ENCODE assay signal across 12 cellular contexts in the genomic region with DNA sequence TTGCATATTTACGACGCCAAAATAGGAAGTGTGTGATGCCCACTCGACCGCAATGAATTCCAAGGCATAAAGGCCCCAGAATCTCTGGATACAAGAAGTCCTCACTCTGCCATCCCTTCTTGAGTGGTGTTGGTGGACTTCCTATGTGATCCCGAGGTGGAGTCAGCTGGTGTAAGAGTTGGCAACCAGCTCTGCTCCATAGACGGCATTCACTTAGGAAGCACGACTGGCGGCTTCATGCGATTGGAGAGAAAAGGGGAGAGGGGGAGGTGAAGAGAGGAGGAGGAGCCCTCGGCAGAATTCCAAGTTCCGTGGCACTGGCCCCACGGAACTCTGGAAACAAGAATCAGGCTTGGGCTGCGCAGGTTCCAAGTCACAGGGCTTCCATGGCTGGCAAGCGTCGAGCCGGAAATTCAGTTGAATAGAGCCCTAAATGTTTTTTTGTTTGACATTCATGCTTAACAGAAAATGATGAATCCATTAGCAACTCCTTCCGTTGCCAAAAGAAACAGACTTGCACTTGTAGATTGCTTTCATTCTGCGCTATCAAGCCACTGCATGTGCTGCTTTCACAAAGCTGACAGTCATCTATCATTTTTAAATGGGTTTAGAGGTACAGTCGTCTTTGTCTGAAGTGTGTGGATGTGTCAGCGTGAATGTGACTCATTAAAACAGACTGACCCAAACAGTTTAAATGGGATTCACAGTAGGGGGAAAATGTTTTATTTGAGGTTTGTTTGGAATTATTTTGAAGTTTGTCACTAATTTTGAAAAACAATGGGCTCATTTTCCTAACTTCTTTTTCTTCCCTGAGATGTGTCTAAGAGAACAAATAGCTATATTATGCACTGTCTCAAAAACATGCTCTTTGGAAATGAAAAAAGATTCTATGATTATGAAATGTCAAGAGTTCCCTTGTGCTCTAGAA.
DNase-seq lines count a peak whose midpoint lies in the region; ATAC-seq and TF ChIP-seq lines count a peak whose summit lies in the region.
"Had no signal": no experiment of that assay in that cellular context is flagged by ENCODE, and none has a peak within 500 bp of the region (broad histone marks: within the 10 kb centered on the region; RNA-seq: fewer than 3 reads in every experiment).

No MANE protein-coding gene starts in this region.

- H3K4me1 Mint-ChIP-seq in CD8-positive, alpha-beta memory T cell = no peaks in the 10 kb centered on the region
- peaks cover 21% of the 10 kb centered on the region for H3K4me1 Mint-ChIP-seq in WTC11
- no peaks in the 10 kb centered on the region for H3K4me1 Mint-ChIP-seq in activated T-cell treated with anti-CD3 and anti-CD28 coated beads, Interleukin-2, amount 50 U/mL, for 24 hours (ENCODE audit: low read depth)
- H3K4me1 Mint-ChIP-seq: activated naive CD8-positive, alpha-beta T cell treated with anti-CD3 and anti-CD28 coated beads, Interleukin-2, amount 10 ng/mL, durations not matched to agents 7 days and 5 days; T-cell had no signal

- H3K27me3 ChIP-seq in CD8-positive, alpha-beta memory T cell (ENCODE audit: insufficient read depth, low read length, poor library complexity, severe bottlenecking) = no peaks in the 10 kb centered on the region

- POLR2A ChIA-PET in CD8-positive, alpha-beta memory T cell (lab: Charles Lee) = no interaction called here
- POLR2A ChIA-PET in WTC11 (lab: Charles Lee) = no interaction called here

- peak overlapping the region; percentile 16 for H3K27ac ChIP-seq in CD8-positive, alpha-beta memory T cell (ENCODE audit: low read depth, low read length)

- no peaks in the 10 kb centered on the region for H3K4me1 ChIP-seq in CD8-positive, alpha-beta memory T cell (ENCODE audit: insufficient read depth, low read length)

- TF ChIP-seq CTCF in WTC11 (IDR thresholded peaks at IDR 0.05) = no peak

- DNase-seq in CD8-positive, alpha-beta memory T cell = no peak
- DNase-seq in NCI-H2029 treated with DMSO at 0.1 percent for 48 hours (lab: John Stamatoyannopoulos, UW) (peak; percentile 99), WTC11 (ENCODE audit: low spot score) (no peak), left kidney (ENCODE audit: low read depth, low spot score) (peak; percentile 21)
- no peak for DNase-seq in activated T-cell treated with anti-CD3 and anti-CD28 coated beads, Interleukin-2, amount 50 U/mL, for 24 hours
- DNase-seq: activated naive CD8-positive, alpha-beta T cell treated with anti-CD3 and anti-CD28 coated beads, Interleukin-2, amount 10 ng/mL, durations not matched to agents 7 days and 5 days; AML-193; stimulated activated CD4-positive, alpha-beta T cell treated with anti-CD3 and anti-CD28 coated beads, Interleukin-4, amount 100 ng/mL, for 1 hour; T-cell had no signal

- ATAC-seq in WTC11 = peak; percentile 24; the same call in 1 of the 2 replicates
- no peak for ATAC-seq in GM21528 (IDR thresholded peaks at IDR 0.05; ENCODE audit: low FRiP score, unreplicated experiment)
- ATAC-seq in GM21423 (IDR thresholded peaks at IDR 0.05; ENCODE audit: unreplicated experiment) = no peak
- ATAC-seq in GM19351 (IDR thresholded peaks at IDR 0.05; ENCODE audit: unreplicated experiment) = no peak
- ATAC-seq: T-cell had no signal

- H3K27me3 Mint-ChIP-seq in CD8-positive, alpha-beta memory T cell = no peaks in the 10 kb centered on the region
- no peaks in the 10 kb centered on the region for H3K27me3 Mint-ChIP-seq in WTC11 (ENCODE audit: low read depth)
- no peaks in the 10 kb centered on the region for H3K27me3 Mint-ChIP-seq in activated T-cell treated with anti-CD3 and anti-CD28 coated beads, Interleukin-2, amount 50 U/mL, for 24 hours
- H3K27me3 Mint-ChIP-seq: activated naive CD8-positive, alpha-beta T cell treated with anti-CD3 and anti-CD28 coated beads, Interleukin-2, amount 10 ng/mL, durations not matched to agents 7 days and 5 days; T-cell had no signal

- H3K9me3 ChIP-seq in CD8-positive, alpha-beta memory T cell (ENCODE audit: low read length) = no peaks in the 10 kb centered on the region

- peaks cover 0 to 5% (median 0%) of the 10 kb centered on the region in 5 donors for H3K9me3 Mint-ChIP-seq in CD8-positive, alpha-beta memory T cell
- H3K9me3 Mint-ChIP-seq in WTC11 = peaks cover 4% of the 10 kb centered on the region; the same call in 1 of the 2 replicates
- no peaks in the 10 kb centered on the region for H3K9me3 Mint-ChIP-seq in activated T-cell treated with anti-CD3 and anti-CD28 coated beads, Interleukin-2, amount 50 U/mL, for 24 hours

- CTCF ChIA-PET in CD8-positive, alpha-beta memory T cell (lab: Charles Lee) = no interaction called here
- CTCF ChIA-PET in WTC11 (lab: Charles Lee) = interaction anchor here (0.6 to 1.2 kb wide), 4 partner anchors 9 to 319 kb away, joined by 3 to 4 read pairs (median 4); no protein-coding TSS in a partner anchor

- no peak overlapping the region for H3K4me3 ChIP-seq in CD8-positive, alpha-beta memory T cell (ENCODE audit: low read length)

- no peaks in the 10 kb centered on the region for H3K36me3 ChIP-seq in CD8-positive, alpha-beta memory T cell (ENCODE audit: insufficient read depth, low read length)

- peaks cover 0 to 2% (median 0%) of the 10 kb centered on the region in 3 donors for H3K36me3 Mint-ChIP-seq in CD8-positive, alpha-beta memory T cell
- H3K36me3 Mint-ChIP-seq in WTC11 = no peaks in the 10 kb centered on the region
- no peaks in the 10 kb centered on the region for H3K36me3 Mint-ChIP-seq in activated T-cell treated with anti-CD3 and anti-CD28 coated beads, Interleukin-2, amount 50 U/mL, for 24 hours (ENCODE audit: low read depth)
- H3K36me3 Mint-ChIP-seq: activated naive CD8-positive, alpha-beta T cell treated with anti-CD3 and anti-CD28 coated beads, Interleukin-2, amount 10 ng/mL, durations not matched to agents 7 days and 5 days; T-cell had no signal

- H3K4me3 Mint-ChIP-seq in CD8-positive, alpha-beta memory T cell = no peak overlapping the region
- H3K4me3 Mint-ChIP-seq in WTC11 = no peak overlapping the region
- H3K4me3 Mint-ChIP-seq in activated T-cell treated with anti-CD3 and anti-CD28 coated beads, Interleukin-2, amount 50 U/mL, for 24 hours = no peak overlapping the region
- H3K4me3 Mint-ChIP-seq: activated naive CD8-positive, alpha-beta T cell treated with anti-CD3 and anti-CD28 coated beads, Interleukin-2, amount 10 ng/mL, durations not matched to agents 7 days and 5 days; T-cell had no signal

- H3K27ac Mint-ChIP-seq in CD8-positive, alpha-beta memory T cell = no peak overlapping the region
- H3K27ac Mint-ChIP-seq in WTC11 = no peak overlapping the region
- no peak overlapping the region for H3K27ac Mint-ChIP-seq in activated T-cell treated with anti-CD3 and anti-CD28 coated beads, Interleukin-2, amount 50 U/mL, for 24 hours
- H3K27ac Mint-ChIP-seq: activated naive CD8-positive, alpha-beta T cell treated with anti-CD3 and anti-CD28 coated beads, Interleukin-2, amount 10 ng/mL, durations not matched to agents 7 days and 5 days; T-cell had no signal

TF ChIP-seq in WTC11, 78 proteins besides CTCF, POLR2A, EP300 and RAD21:
- no peak for TF ChIP-seq PRRX2 (CRISPR knock-in tag; IDR thresholded peaks at IDR 0.05)
- no peak for TF ChIP-seq CBFB (CRISPR knock-in tag; IDR thresholded peaks at IDR 0.05; ENCODE audit: low read depth)
- TF ChIP-seq, protein P1, sequence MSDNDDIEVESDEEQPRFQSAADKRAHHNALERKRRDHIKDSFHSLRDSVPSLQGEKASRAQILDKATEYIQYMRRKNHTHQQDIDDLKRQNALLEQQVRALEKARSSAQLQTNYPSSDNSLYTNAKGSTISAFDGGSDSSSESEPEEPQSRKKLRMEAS (CRISPR knock-in tag; IDR thresholded peaks at IDR 0.05) = no peak
- no peak for TF ChIP-seq SMAD3 (CRISPR knock-in tag; IDR thresholded peaks at IDR 0.05; ENCODE audit: borderline replicate concordance)
- no peak for TF ChIP-seq EMX1 (CRISPR knock-in tag; IDR thresholded peaks at IDR 0.05)

Comparison
In these comparisons a context has a peak if more than half of its experiments do, and no peak if none do; other contexts are left out.
1. DNase-seq: peak in NCI-H2029 treated with DMSO at 0.1 percent for 48 hours (single experiment) and left kidney (single experiment); none in CD8-positive, alpha-beta memory T cell (0 of 5), WTC11 (single experiment) and activated T-cell treated with anti-CD3 and anti-CD28 coated beads, Interleukin-2, amount 50 U/mL, for 24 hours (single experiment).